ENCODE assay signal across 1 cellular context in genomic region chr14:68795602-68796417, GRCh38.
TF ChIP-seq lines count a peak whose summit lies in the region.

No MANE protein-coding gene starts in this region.

TF ChIP-seq in K562, 482 proteins besides CTCF, POLR2A, EP300 and RAD21 (continued from another document and continues in another):
- TF ChIP-seq, protein P1, sequence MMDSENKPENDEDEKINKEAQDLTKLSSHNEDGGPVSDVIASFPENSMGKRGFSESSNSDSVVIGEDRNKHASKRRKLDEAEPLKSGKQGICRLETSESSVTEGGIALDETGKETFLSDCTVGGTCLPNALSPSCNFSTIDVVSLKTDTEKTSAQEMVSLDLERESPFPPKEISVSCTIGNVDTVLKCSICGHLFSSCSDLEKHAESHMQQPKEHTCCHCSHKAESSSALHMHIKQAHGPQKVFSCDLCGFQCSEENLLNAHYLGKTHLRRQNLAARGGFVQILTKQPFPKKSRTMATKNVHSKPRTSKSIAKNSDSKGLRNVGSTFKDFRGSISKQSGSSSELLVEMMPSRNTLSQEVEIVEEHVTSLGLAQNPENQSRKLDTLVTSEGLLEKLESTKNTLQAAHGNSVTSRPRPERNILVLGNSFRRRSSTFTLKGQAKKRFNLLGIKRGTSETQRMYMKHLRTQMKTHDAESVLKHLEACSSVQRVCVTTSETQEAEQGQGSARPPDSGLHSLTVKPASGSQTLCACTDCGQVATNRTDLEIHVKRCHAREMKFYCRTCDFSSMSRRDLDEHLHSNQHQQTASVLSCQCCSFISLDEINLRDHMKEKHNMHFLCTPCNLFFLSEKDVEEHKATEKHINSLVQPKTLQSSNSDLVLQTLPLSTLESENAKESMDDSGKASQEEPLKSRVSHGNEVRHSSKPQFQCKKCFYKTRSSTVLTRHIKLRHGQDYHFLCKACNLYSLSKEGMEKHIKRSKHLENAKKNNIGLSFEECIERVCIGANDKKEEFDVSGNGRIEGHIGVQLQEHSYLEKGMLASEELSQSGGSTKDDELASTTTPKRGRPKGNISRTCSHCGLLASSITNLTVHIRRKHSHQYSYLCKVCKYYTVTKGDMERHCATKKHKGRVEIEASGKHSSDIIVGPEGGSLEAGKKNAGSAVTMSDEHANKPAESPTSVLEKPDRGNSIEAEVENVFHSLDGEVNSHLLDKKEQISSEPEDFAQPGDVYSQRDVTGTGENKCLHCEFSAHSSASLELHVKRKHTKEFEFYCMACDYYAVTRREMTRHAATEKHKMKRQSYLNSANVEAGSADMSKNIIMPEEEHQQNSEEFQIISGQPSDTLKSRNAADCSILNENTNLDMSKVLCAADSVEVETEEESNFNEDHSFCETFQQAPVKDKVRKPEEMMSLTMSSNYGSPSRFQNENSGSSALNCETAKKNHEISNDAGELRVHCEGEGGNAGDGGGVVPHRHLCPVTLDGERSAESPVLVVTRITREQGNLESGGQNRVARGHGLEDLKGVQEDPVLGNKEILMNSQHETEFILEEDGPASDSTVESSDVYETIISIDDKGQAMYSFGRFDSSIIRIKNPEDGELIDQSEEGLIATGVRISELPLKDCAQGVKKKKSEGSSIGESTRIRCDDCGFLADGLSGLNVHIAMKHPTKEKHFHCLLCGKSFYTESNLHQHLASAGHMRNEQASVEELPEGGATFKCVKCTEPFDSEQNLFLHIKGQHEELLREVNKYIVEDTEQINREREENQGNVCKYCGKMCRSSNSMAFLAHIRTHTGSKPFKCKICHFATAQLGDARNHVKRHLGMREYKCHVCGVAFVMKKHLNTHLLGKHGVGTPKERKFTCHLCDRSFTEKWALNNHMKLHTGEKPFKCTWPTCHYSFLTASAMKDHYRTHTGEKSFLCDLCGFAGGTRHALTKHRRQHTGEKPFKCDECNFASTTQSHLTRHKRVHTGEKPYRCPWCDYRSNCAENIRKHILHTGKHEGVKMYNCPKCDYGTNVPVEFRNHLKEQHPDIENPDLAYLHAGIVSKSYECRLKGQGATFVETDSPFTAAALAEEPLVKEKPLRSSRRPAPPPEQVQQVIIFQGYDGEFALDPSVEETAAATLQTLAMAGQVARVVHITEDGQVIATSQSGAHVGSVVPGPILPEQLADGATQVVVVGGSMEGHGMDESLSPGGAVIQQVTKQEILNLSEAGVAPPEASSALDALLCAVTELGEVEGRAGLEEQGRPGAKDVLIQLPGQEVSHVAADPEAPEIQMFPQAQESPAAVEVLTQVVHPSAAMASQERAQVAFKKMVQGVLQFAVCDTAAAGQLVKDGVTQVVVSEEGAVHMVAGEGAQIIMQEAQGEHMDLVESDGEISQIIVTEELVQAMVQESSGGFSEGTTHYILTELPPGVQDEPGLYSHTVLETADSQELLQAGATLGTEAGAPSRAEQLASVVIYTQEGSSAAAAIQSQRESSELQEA (IDR thresholded peaks at IDR 0.05; ENCODE audit: low read depth): no peak
- TF ChIP-seq COPS2 (conservative IDR thresholded peaks at IDR 0.05) (no peak), FIP1L1 (IDR thresholded peaks at IDR 0.05; ENCODE audit: low read depth, low read length, poor library complexity, severe bottlenecking) (no peak), RBM15 (IDR thresholded peaks at IDR 0.05; ENCODE audit: insufficient read depth, low read length) (no peak), ZNF717 (CRISPR knock-in tag; IDR thresholded peaks at IDR 0.05) (no peak), FOXM1 (IDR thresholded peaks at IDR 0.05; ENCODE audit: low read depth) (no peak), FOXM1 (CRISPR knock-in tag; IDR thresholded peaks at IDR 0.05; ENCODE audit: low read depth) (no peak), PTBP1 (IDR thresholded peaks at IDR 0.05; ENCODE audit: low read depth, low read length) (no peak), TRIM25 (IDR thresholded peaks at IDR 0.05; ENCODE audit: borderline replicate concordance) (no peak), POLR2H (tag; IDR thresholded peaks at IDR 0.05; ENCODE audit: low read depth) (no peak), BRCA1 (IDR thresholded peaks at IDR 0.05) (no peak), BRCA1 (CRISPR knock-in tag; IDR thresholded peaks at IDR 0.05) (no peak), ZNF121 (CRISPR knock-in tag; conservative IDR thresholded peaks at IDR 0.05) (no peak), HMGN3 (IDR thresholded peaks at IDR 0.05; ENCODE audit: borderline replicate concordance, extremely low read depth, insufficient read length, low read depth, low read length) (peak; percentile 84), PHF8 (IDR thresholded peaks at IDR 0.05; ENCODE audit: borderline replicate concordance, low read length) (peak; percentile 76; the same call in 1 of the 2 replicates), BCL6 (CRISPR knock-in tag; IDR thresholded peaks at IDR 0.05) (no peak), ELK1 (CRISPR knock-in tag; IDR thresholded peaks at IDR 0.05) (no peak), PTRF (tag; IDR thresholded peaks at IDR 0.05) (no peak), NR2C2 (CRISPR knock-in tag; IDR thresholded peaks at IDR 0.05) (no peak), NR2C2 (tag; IDR thresholded peaks at IDR 0.05) (peak; percentile 60)
- TF ChIP-seq, protein P2, sequence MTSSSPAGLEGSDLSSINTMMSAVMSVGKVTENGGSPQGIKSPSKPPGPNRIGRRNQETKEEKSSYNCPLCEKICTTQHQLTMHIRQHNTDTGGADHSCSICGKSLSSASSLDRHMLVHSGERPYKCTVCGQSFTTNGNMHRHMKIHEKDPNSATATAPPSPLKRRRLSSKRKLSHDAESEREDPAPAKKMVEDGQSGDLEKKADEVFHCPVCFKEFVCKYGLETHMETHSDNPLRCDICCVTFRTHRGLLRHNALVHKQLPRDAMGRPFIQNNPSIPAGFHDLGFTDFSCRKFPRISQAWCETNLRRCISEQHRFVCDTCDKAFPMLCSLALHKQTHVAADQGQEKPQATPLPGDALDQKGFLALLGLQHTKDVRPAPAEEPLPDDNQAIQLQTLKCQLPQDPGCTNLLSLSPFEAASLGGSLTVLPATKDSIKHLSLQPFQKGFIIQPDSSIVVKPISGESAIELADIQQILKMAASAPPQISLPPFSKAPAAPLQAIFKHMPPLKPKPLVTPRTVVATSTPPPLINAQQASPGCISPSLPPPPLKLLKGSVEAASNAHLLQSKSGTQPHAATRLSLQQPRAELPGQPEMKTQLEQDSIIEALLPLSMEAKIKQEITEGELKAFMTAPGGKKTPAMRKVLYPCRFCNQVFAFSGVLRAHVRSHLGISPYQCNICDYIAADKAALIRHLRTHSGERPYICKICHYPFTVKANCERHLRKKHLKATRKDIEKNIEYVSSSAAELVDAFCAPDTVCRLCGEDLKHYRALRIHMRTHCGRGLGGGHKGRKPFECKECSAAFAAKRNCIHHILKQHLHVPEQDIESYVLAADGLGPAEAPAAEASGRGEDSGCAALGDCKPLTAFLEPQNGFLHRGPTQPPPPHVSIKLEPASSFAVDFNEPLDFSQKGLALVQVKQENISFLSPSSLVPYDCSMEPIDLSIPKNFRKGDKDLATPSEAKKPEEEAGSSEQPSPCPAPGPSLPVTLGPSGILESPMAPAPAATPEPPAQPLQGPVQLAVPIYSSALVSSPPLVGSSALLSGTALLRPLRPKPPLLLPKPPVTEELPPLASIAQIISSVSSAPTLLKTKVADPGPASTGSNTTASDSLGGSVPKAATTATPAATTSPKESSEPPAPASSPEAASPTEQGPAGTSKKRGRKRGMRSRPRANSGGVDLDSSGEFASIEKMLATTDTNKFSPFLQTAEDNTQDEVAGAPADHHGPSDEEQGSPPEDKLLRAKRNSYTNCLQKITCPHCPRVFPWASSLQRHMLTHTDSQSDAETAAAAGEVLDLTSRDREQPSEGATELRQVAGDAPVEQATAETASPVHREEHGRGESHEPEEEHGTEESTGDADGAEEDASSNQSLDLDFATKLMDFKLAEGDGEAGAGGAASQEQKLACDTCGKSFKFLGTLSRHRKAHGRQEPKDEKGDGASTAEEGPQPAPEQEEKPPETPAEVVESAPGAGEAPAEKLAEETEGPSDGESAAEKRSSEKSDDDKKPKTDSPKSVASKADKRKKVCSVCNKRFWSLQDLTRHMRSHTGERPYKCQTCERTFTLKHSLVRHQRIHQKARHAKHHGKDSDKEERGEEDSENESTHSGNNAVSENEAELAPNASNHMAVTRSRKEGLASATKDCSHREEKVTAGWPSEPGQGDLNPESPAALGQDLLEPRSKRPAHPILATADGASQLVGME (CRISPR knock-in tag; IDR thresholded peaks at IDR 0.05): no peak
- TF ChIP-seq, protein P3, sequence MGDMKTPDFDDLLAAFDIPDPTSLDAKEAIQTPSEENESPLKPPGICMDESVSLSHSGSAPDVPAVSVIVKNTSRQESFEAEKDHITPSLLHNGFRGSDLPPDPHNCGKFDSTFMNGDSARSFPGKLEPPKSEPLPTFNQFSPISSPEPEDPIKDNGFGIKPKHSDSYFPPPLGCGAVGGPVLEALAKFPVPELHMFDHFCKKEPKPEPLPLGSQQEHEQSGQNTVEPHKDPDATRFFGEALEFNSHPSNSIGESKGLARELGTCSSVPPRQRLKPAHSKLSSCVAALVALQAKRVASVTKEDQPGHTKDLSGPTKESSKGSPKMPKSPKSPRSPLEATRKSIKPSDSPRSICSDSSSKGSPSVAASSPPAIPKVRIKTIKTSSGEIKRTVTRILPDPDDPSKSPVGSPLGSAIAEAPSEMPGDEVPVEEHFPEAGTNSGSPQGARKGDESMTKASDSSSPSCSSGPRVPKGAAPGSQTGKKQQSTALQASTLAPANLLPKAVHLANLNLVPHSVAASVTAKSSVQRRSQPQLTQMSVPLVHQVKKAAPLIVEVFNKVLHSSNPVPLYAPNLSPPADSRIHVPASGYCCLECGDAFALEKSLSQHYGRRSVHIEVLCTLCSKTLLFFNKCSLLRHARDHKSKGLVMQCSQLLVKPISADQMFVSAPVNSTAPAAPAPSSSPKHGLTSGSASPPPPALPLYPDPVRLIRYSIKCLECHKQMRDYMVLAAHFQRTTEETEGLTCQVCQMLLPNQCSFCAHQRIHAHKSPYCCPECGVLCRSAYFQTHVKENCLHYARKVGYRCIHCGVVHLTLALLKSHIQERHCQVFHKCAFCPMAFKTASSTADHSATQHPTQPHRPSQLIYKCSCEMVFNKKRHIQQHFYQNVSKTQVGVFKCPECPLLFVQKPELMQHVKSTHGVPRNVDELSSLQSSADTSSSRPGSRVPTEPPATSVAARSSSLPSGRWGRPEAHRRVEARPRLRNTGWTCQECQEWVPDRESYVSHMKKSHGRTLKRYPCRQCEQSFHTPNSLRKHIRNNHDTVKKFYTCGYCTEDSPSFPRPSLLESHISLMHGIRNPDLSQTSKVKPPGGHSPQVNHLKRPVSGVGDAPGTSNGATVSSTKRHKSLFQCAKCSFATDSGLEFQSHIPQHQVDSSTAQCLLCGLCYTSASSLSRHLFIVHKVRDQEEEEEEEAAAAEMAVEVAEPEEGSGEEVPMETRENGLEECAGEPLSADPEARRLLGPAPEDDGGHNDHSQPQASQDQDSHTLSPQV (IDR thresholded peaks at IDR 0.05): 0 out of 2 replicates have a peak, but pooled peaks have one; percentile 31
- TF ChIP-seq, protein P4, sequence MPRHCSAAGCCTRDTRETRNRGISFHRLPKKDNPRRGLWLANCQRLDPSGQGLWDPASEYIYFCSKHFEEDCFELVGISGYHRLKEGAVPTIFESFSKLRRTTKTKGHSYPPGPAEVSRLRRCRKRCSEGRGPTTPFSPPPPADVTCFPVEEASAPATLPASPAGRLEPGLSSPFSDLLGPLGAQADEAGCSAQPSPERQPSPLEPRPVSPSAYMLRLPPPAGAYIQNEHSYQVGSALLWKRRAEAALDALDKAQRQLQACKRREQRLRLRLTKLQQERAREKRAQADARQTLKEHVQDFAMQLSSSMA (CRISPR knock-in tag; IDR thresholded peaks at IDR 0.05): no peak
- TF ChIP-seq, protein P5, sequence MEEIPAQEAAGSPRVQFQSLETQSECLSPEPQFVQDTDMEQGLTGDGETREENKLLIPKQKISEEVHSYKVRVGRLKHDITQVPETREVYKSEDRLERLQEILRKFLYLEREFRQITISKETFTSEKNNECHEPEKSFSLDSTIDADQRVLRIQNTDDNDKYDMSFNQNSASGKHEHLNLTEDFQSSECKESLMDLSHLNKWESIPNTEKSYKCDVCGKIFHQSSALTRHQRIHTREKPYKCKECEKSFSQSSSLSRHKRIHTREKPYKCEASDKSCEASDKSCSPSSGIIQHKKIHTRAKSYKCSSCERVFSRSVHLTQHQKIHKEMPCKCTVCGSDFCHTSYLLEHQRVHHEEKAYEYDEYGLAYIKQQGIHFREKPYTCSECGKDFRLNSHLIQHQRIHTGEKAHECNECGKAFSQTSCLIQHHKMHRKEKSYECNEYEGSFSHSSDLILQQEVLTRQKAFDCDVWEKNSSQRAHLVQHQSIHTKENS (CRISPR knock-in tag; IDR thresholded peaks at IDR 0.05): no peak
- TF ChIP-seq, protein P6, sequence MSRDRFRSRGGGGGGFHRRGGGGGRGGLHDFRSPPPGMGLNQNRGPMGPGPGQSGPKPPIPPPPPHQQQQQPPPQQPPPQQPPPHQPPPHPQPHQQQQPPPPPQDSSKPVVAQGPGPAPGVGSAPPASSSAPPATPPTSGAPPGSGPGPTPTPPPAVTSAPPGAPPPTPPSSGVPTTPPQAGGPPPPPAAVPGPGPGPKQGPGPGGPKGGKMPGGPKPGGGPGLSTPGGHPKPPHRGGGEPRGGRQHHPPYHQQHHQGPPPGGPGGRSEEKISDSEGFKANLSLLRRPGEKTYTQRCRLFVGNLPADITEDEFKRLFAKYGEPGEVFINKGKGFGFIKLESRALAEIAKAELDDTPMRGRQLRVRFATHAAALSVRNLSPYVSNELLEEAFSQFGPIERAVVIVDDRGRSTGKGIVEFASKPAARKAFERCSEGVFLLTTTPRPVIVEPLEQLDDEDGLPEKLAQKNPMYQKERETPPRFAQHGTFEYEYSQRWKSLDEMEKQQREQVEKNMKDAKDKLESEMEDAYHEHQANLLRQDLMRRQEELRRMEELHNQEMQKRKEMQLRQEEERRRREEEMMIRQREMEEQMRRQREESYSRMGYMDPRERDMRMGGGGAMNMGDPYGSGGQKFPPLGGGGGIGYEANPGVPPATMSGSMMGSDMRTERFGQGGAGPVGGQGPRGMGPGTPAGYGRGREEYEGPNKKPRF (IDR thresholded peaks at IDR 0.05; ENCODE audit: low read depth, low read length): no peak
